In genomic region chr1:207815913-207816312, GRCh38 we compare ENCODE assay signal across 8 cellular contexts.
DNase-seq lines count a peak whose midpoint lies in the region; ATAC-seq, FAIRE-seq and TF ChIP-seq lines count a peak whose summit lies in the region.

No MANE protein-coding gene starts in this region.

- no peaks in the 10 kb centered on the region for H3K9me3 Mint-ChIP-seq in activated T-helper 1 cell treated with anti-CD3 and anti-CD28 coated beads, Interleukin-12 subunit alpha, Interleukin-12 subunit beta, Interleukin-2, Interleukin-4 antibody, amounts not matched to agents 30 ng/mL and 10 ng/mL and 1 ng/mL, durations not matched to agents 14 hours and 24 hours and 36 hours

- 85% methylated on average over 2 of the region's 2 CpGs for WGBS in liver
- 96% methylated on average over 2 of the region's 2 CpGs for WGBS in HepG2 (ENCODE audit: low lambda C conversion rate)
- 43 to 68% methylated on average over 2 of the region's 2 CpGs for WGBS in lung, 2 donors

- H3K9me3 ChIP-seq in liver (ENCODE audit: control insufficient read depth in 4 of 4, low read length in 3 of 4) (no peaks in the 10 kb centered on the region), HepG2 (ENCODE audit: low read length) (no peaks in the 10 kb centered on the region), lung (ENCODE audit: control insufficient read depth in 2 of 2, insufficient read depth in 1 of 2, low read length in 1 of 2) (no peaks in the 10 kb centered on the region), uterus (no peaks in the 10 kb centered on the region)

- intact Hi-C loops in HepG2 (cut with micrococcal nuclease; ENCODE audit: unreplicated experiment) (no loop called here), uterus (cut with DNase I; ENCODE audit: low total_unique reads) (no loop called here)
- intact Hi-C loops in activated T-helper 1 cell treated with anti-CD3 and anti-CD28 coated beads, Interleukin-12 subunit alpha, Interleukin-12 subunit beta, Interleukin-2, Interleukin-4 antibody, amounts not matched to agents 30 ng/mL and 10 ng/mL and 1 ng/mL, durations not matched to agents 14 hours and 24 hours and 36 hours (cut with micrococcal nuclease): loop anchor here (2.0 kb wide), 1 partner anchor 19 kb away; no protein-coding TSS in a partner anchor

- FAIRE-seq in HepG2 (lab: Jason Lieb, UNC): no peak

- no TSS peak for BruUV-seq in HepG2 (replicated peaks; lab: Mats Ljungman, UMichigan)

- H3K36me3 Mint-ChIP-seq in activated T-helper 1 cell treated with anti-CD3 and anti-CD28 coated beads, Interleukin-12 subunit alpha, Interleukin-12 subunit beta, Interleukin-2, Interleukin-4 antibody, amounts not matched to agents 30 ng/mL and 10 ng/mL and 1 ng/mL, durations not matched to agents 14 hours and 24 hours and 36 hours (ENCODE audit: low read depth): peaks cover 52% of the 10 kb centered on the region

- H3K4me3 ChIP-seq in liver (ENCODE audit: low read depth in 1 of 3, low read length in 3 of 3): no peak overlapping the region
- H3K4me3 ChIP-seq in HepG2 (replicated peaks in 1 of 3; ENCODE audit: insufficient read depth in 1 of 3, low read depth in 2 of 3, low read length in 3 of 3): no peak overlapping the region
- no peak overlapping the region for H3K4me3 ChIP-seq in lung
- H3K4me3 ChIP-seq in uterus: no peak overlapping the region

- H3K27me3 ChIP-seq in liver (ENCODE audit: control insufficient read depth in 4 of 4, insufficient read depth in 4 of 4, low read length in 3 of 4): no peaks in the 10 kb centered on the region
- no peaks in the 10 kb centered on the region for H3K27me3 ChIP-seq in HepG2 (ENCODE audit: control insufficient read depth in 1 of 2, insufficient read depth in 2 of 2, low read length in 2 of 2)
- H3K27me3 ChIP-seq in lung (ENCODE audit: control insufficient read depth, insufficient read depth): no peaks in the 10 kb centered on the region
- H3K27me3 ChIP-seq in uterus: no peaks in the 10 kb centered on the region

- no peak overlapping the region for H2AFZ ChIP-seq in HepG2 (ENCODE audit: low read length)

- TF ChIP-seq CTCF in liver (IDR thresholded peaks at IDR 0.05; ENCODE audit: low read depth, low read length, missing input control) (no peak), HepG2 (CRISPR knock-in tag; IDR thresholded peaks at IDR 0.05) (no peak), lung (IDR thresholded peaks at IDR 0.05; ENCODE audit: control extremely low read depth, extremely low read depth) (no peak), uterus (IDR thresholded peaks at IDR 0.05) (no peak)

- TF ChIP-seq RAD21 in liver (IDR thresholded peaks at IDR 0.05): no peak
- no peak for TF ChIP-seq RAD21 in HepG2 (CRISPR knock-in tag; IDR thresholded peaks at IDR 0.05)

- H3K4me3 Mint-ChIP-seq in activated T-helper 1 cell treated with anti-CD3 and anti-CD28 coated beads, Interleukin-12 subunit alpha, Interleukin-12 subunit beta, Interleukin-2, Interleukin-4 antibody, amounts not matched to agents 30 ng/mL and 10 ng/mL and 1 ng/mL, durations not matched to agents 14 hours and 24 hours and 36 hours: no peak overlapping the region

- CTCF ChIA-PET in HepG2 (lab: Yijun Ruan, JAX; ENCODE audit: low intra/inter-chr PET ratio, low total read pairs): no interaction called here

- H3K36me3 ChIP-seq in liver (ENCODE audit: control insufficient read depth in 4 of 4, insufficient read depth in 3 of 4, low read depth in 1 of 4, low read length in 3 of 4): peaks cover 19 to 58% (median 50%) of the 10 kb centered on the region in 4 donors
- peaks cover 18 to 67% of the 10 kb centered on the region in 2 experiments for H3K36me3 ChIP-seq in HepG2 (replicated peaks in 1 of 2; ENCODE audit: control insufficient read depth in 1 of 2, insufficient read depth in 2 of 2, low read length in 2 of 2)
- peaks cover 15 to 56% of the 10 kb centered on the region in 2 donors for H3K36me3 ChIP-seq in lung (ENCODE audit: control insufficient read depth in 2 of 2, insufficient read depth in 2 of 2, low read length in 2 of 2)
- H3K36me3 ChIP-seq in uterus: no peaks in the 10 kb centered on the region

- peaks cover 24 to 85% (median 72%) of the 10 kb centered on the region in 4 donors for H3K4me1 ChIP-seq in liver (ENCODE audit: control insufficient read depth in 4 of 4, insufficient read depth in 4 of 4, low read length in 3 of 4)
- peaks cover 5% of the 10 kb centered on the region for H3K4me1 ChIP-seq in HepG2 (ENCODE audit: insufficient read depth, low read length)
- peaks cover 19 to 57% of the 10 kb centered on the region in 2 donors for H3K4me1 ChIP-seq in lung (ENCODE audit: control insufficient read depth in 2 of 2, insufficient read depth in 2 of 2, low read length in 2 of 2)
- peaks cover 35 to 45% of the 10 kb centered on the region in 2 donors for H3K4me1 ChIP-seq in uterus

- no peak overlapping the region for H3K4me2 ChIP-seq in HepG2 (ENCODE audit: low read depth, low read length)

- no peaks in the 10 kb centered on the region for H3K27me3 Mint-ChIP-seq in activated T-helper 1 cell treated with anti-CD3 and anti-CD28 coated beads, Interleukin-12 subunit alpha, Interleukin-12 subunit beta, Interleukin-2, Interleukin-4 antibody, amounts not matched to agents 30 ng/mL and 10 ng/mL and 1 ng/mL, durations not matched to agents 14 hours and 24 hours and 36 hours (ENCODE audit: insufficient read depth)

- in situ Hi-C loops in HepG2 (cut with HindIII; ENCODE audit: extremely low pct_ligation_motif_present, low pct_unique_long_range_greater_than_20kb): no loop called here

- no peak for ATAC-seq in HepG2
- no peak for ATAC-seq in lung (ENCODE audit: insufficient read depth, low FRiP score)
- no peak for ATAC-seq in HG03460 (IDR thresholded peaks at IDR 0.05; ENCODE audit: unreplicated experiment)
- no peak for ATAC-seq in HG02678 (IDR thresholded peaks at IDR 0.05; ENCODE audit: unreplicated experiment)

- no peak overlapping the region for H3K9ac ChIP-seq in liver (ENCODE audit: low read depth in 1 of 2, low read length in 2 of 2)
- H3K9ac ChIP-seq in HepG2 (ENCODE audit: insufficient read depth, low read depth, low read length): no peak overlapping the region

- H3K4me1 Mint-ChIP-seq in activated T-helper 1 cell treated with anti-CD3 and anti-CD28 coated beads, Interleukin-12 subunit alpha, Interleukin-12 subunit beta, Interleukin-2, Interleukin-4 antibody, amounts not matched to agents 30 ng/mL and 10 ng/mL and 1 ng/mL, durations not matched to agents 14 hours and 24 hours and 36 hours (ENCODE audit: low read depth): peaks cover 58% of the 10 kb centered on the region

- H4K20me1 ChIP-seq in HepG2 (ENCODE audit: insufficient read depth, low read length): 0 out of 2 replicates have a peak, but pooled peaks cover 4% of the 10 kb centered on the region

- H3K27ac ChIP-seq in liver (ENCODE audit: low read depth in 1 of 2, low read length in 2 of 2) (peak overlapping the region; percentile 35 to 46), HepG2 (ENCODE audit: extremely low read length, insufficient read depth, low read length) (no peak overlapping the region), lung (ENCODE audit: low read depth in 1 of 2, low read length in 1 of 2) (peak overlapping the region; percentile 37 to 73), uterus (peak overlapping the region; percentile 4 to 6)

- H3K27ac Mint-ChIP-seq in activated T-helper 1 cell treated with anti-CD3 and anti-CD28 coated beads, Interleukin-12 subunit alpha, Interleukin-12 subunit beta, Interleukin-2, Interleukin-4 antibody, amounts not matched to agents 30 ng/mL and 10 ng/mL and 1 ng/mL, durations not matched to agents 14 hours and 24 hours and 36 hours: peak overlapping the region; percentile 69

- H3K79me2 ChIP-seq in HepG2 (ENCODE audit: insufficient read depth, low read length): no peaks in the 10 kb centered on the region

- TF ChIP-seq EP300 in HepG2 (IDR thresholded peaks at IDR 0.05; ENCODE audit: low read depth in 2 of 2, low read length in 2 of 2) (no peak), HepG2 (CRISPR knock-in tag; IDR thresholded peaks at IDR 0.05; ENCODE audit: borderline replicate concordance) (no peak)

- TF ChIP-seq POLR2A in HepG2 (IDR thresholded peaks at IDR 0.05; ENCODE audit: insufficient read depth in 1 of 2, low read depth in 2 of 2, low read length in 2 of 2) (no peak), uterus (IDR thresholded peaks at IDR 0.05) (no peak)

- DNase-seq in HepG2 (ENCODE audit: low spot score): no peak
- no peak for DNase-seq in activated T-helper 1 cell treated with anti-CD3 and anti-CD28 coated beads, Interleukin-12 subunit alpha, Interleukin-12 subunit beta, Interleukin-2, Interleukin-4 antibody, amounts not matched to agents 30 ng/mL and 10 ng/mL and 1 ng/mL, durations not matched to agents 14 hours and 24 hours and 36 hours (ENCODE audit: low spot score)
- no peak for DNase-seq in lung (ENCODE audit: low spot score)
- no peak for DNase-seq in uterus
- no peak for DNase-seq in Ammon's horn (ENCODE audit: low spot score)

- POLR2A ChIA-PET in HepG2 (lab: Yijun Ruan, JAX): interaction anchor here (1.6 kb wide), 1 partner anchor 11 kb away, joined by 4 read pairs; no protein-coding TSS in a partner anchor

TF ChIP-seq in liver, 16 proteins besides CTCF, POLR2A, EP300 and RAD21 (continues in another document):
- TF ChIP-seq, protein P1, sequence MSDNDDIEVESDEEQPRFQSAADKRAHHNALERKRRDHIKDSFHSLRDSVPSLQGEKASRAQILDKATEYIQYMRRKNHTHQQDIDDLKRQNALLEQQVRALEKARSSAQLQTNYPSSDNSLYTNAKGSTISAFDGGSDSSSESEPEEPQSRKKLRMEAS (IDR thresholded peaks at IDR 0.05): no peak
- TF ChIP-seq FOXA2 (IDR thresholded peaks at IDR 0.05) (no peak), HNF4G (IDR thresholded peaks at IDR 0.05) (no peak), EGR1 (IDR thresholded peaks at IDR 0.05; ENCODE audit: low read depth in 2 of 2) (no peak)

TF ChIP-seq in HepG2, 621 proteins besides CTCF, POLR2A, EP300 and RAD21 (continues in another document):
- TF ChIP-seq GATA4 (IDR thresholded peaks at IDR 0.05; ENCODE audit: borderline replicate concordance, low read depth) (no peak), ZZZ3 (CRISPR knock-in tag; IDR thresholded peaks at IDR 0.05; ENCODE audit: borderline replicate concordance) (no peak)
- TF ChIP-seq, protein P2, sequence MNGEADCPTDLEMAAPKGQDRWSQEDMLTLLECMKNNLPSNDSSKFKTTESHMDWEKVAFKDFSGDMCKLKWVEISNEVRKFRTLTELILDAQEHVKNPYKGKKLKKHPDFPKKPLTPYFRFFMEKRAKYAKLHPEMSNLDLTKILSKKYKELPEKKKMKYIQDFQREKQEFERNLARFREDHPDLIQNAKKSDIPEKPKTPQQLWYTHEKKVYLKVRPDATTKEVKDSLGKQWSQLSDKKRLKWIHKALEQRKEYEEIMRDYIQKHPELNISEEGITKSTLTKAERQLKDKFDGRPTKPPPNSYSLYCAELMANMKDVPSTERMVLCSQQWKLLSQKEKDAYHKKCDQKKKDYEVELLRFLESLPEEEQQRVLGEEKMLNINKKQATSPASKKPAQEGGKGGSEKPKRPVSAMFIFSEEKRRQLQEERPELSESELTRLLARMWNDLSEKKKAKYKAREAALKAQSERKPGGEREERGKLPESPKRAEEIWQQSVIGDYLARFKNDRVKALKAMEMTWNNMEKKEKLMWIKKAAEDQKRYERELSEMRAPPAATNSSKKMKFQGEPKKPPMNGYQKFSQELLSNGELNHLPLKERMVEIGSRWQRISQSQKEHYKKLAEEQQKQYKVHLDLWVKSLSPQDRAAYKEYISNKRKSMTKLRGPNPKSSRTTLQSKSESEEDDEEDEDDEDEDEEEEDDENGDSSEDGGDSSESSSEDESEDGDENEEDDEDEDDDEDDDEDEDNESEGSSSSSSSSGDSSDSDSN (CRISPR knock-in tag; IDR thresholded peaks at IDR 0.05): no peak
